In the genomic region with DNA sequence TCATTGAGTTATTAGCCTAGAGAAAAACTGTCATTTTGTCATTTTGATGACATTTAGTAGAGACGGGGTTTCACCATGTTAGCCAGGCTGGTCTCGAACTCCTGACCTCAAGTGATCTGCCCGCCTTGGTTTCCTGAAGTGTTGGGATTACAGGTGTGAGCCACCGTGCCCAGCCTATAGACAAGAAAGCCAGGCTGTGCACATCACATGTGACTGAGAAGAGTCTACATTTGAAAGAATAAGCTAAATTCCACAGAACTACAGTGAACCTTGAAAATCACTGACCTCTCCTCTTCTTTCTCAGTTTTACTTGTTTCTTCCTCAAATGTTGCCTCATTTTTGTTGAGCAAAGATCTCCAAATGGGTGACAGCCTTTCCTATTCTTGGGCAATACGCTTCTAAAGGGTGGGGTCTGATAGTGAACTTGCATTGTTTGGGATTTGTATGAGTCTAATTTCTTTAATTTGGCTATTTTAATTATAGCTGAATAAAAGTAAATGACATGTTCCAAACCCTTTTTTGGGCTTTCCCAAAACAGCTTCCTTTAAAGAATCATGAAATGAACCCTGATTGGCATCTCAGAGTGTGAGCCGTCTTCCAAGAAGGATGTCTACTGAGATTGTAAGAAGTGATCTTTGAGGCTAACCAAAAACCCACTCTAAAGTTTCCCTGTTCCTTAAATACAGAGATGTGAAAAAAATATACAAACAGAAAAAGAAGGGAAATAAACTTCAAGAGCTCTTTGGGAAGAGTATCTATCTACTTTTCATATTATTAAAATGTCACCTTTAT, we compare ENCODE assay signal across 25 cellular contexts. TPM values are rescaled to one million over a fixed set of nuclear protein-coding genes. Genes with fewer than 3 reads are reported as not detected.
DNase-seq lines count a peak whose midpoint lies in the region; ATAC-seq and TF ChIP-seq lines count a peak whose summit lies in the region.
"Had no signal": no experiment of that assay in that cellular context is flagged by ENCODE, and none has a peak within 500 bp of the region (broad histone marks: within the 10 kb centered on the region; RNA-seq: fewer than 3 reads in every experiment).

No MANE protein-coding gene starts in this region.

- H3K9me3 Mint-ChIP-seq in neural crest cell = no peaks in the 10 kb centered on the region
- H3K9me3 Mint-ChIP-seq: activated naive CD4-positive, alpha-beta T cell treated with anti-CD3 and anti-CD28 coated beads, Interleukin-2, amount 10 ng/mL, durations not matched to agents 7 days and 5 days; IgD-negative memory B cell; type B pancreatic cell had no signal

- H3K4me3 ChIP-seq in heart left ventricle (no peak overlapping the region), upper lobe of right lung (no peak overlapping the region)
- H3K4me3 ChIP-seq: mucosa of descending colon, spleen, stomach had no signal

- peaks cover 20 to 91% (median 87%) of the 10 kb centered on the region in 12 donors for H3K4me1 ChIP-seq in heart left ventricle
- H3K4me1 ChIP-seq in upper lobe of right lung = peaks cover 39% of the 10 kb centered on the region

- TF ChIP-seq CTCF in heart left ventricle (IDR thresholded peaks at IDR 0.05) = no peak
- no peak for TF ChIP-seq CTCF in neural crest cell (conservative IDR thresholded peaks at IDR 0.05)
- TF ChIP-seq CTCF in upper lobe of right lung (IDR thresholded peaks at IDR 0.05) = no peak

- H3K9me3 ChIP-seq in heart left ventricle = no peaks in the 10 kb centered on the region
- H3K9me3 ChIP-seq in T-helper 17 cell (ENCODE audit: control insufficient read depth, low read length, poor library complexity, severe bottlenecking) = no peaks in the 10 kb centered on the region
- no peaks in the 10 kb centered on the region for H3K9me3 ChIP-seq in upper lobe of right lung
- H3K9me3 ChIP-seq: mucosa of descending colon, spleen, stomach had no signal

- no peak for TF ChIP-seq POLR2A in heart left ventricle (IDR thresholded peaks at IDR 0.05)

- WGBS in heart left ventricle, 4 donors = 81 to 89% (median 85%) methylated on average over 6 of the region's 6 CpGs

- DNase-seq in heart left ventricle (peak in 1 of 5 donors; percentile 29), Right ventricle myocardium superior (no peak), T-helper 17 cell (no peak), neural crest cell (ENCODE audit: low read depth, low spot score) (no peak), upper lobe of right lung (peak; percentile 3), GM19238 (ENCODE audit: insufficient read length, low spot score) (no peak), OCI-M1 (lab: John Stamatoyannopoulos, UW) (no peak)
- DNase-seq: activated CD8-positive, alpha-beta T cell treated with anti-CD3 and anti-CD28 coated beads, Interleukin-2, amount 10 ng/mL, durations not matched to agents 7 days and 5 days; activated naive CD4-positive, alpha-beta T cell treated with anti-CD3 and anti-CD28 coated beads, Interleukin-2, amount 10 ng/mL, durations not matched to agents 7 days and 5 days; C1 segment of cervical spinal cord; DMS 273 treated with DMSO at 0.1 percent for 48 hours; hypothalamus; mucosa of descending colon; NCI-H146; NCI-H524 treated with DMSO at 0.1 percent for 48 hours; stimulated activated CD4-positive, alpha-beta T cell treated with anti-CD3 and anti-CD28 coated beads, Interleukin-4, amount 100 ng/mL, for 24 hours; stomach had no signal

- no peaks in the 10 kb centered on the region for H3K27me3 ChIP-seq in heart left ventricle
- H3K27me3 ChIP-seq in upper lobe of right lung = no peaks in the 10 kb centered on the region
- H3K27me3 ChIP-seq: spleen, stomach had no signal

- H3K36me3 ChIP-seq in heart left ventricle (peaks cover 0 to 55% (median 14%) of the 10 kb centered on the region in 9 donors), upper lobe of right lung (peaks cover 25% of the 10 kb centered on the region)

- H3K36me3 Mint-ChIP-seq in T-helper 17 cell (ENCODE audit: low read depth) = peaks cover 6% of the 10 kb centered on the region
- H3K36me3 Mint-ChIP-seq in neural crest cell (ENCODE audit: low read depth) = no peaks in the 10 kb centered on the region

- intact Hi-C loops in heart left ventricle (cut with DNase I) (loop anchor here in 5 of 10 donors (5.0 to 10.0 kb wide), 4 partner anchors 49 to 139 kb away; partner anchors contain the start of gene EHD4 (in 2 of the 5)), Right ventricle myocardium superior (cut with DNase I) (no loop called here), upper lobe of right lung (cut with DNase I) (no loop called here)

- peak overlapping the region; percentile 76 for H3K27ac Mint-ChIP-seq in T-helper 17 cell
- H3K27ac Mint-ChIP-seq in neural crest cell (ENCODE audit: unreplicated experiment) = no peak overlapping the region
- H3K27ac Mint-ChIP-seq: activated CD8-positive, alpha-beta T cell treated with anti-CD3 and anti-CD28 coated beads, Interleukin-2, amount 10 ng/mL, durations not matched to agents 7 days and 5 days; activated naive CD4-positive, alpha-beta T cell treated with anti-CD3 and anti-CD28 coated beads, Interleukin-2, amount 10 ng/mL, durations not matched to agents 7 days and 5 days; IgD-negative memory B cell; type B pancreatic cell had no signal

- H3K4me1 Mint-ChIP-seq in T-helper 17 cell (peaks cover 12% of the 10 kb centered on the region), neural crest cell (peaks cover 43% of the 10 kb centered on the region)

- no peaks in the 10 kb centered on the region for H3K27me3 Mint-ChIP-seq in T-helper 17 cell
- no peaks in the 10 kb centered on the region for H3K27me3 Mint-ChIP-seq in neural crest cell (ENCODE audit: low read depth)
- H3K27me3 Mint-ChIP-seq: activated naive CD4-positive, alpha-beta T cell treated with anti-CD3 and anti-CD28 coated beads, Interleukin-2, amount 10 ng/mL, durations not matched to agents 7 days and 5 days; IgD-negative memory B cell; type B pancreatic cell had no signal

- ATAC-seq in heart left ventricle = no peak
- ATAC-seq in Right ventricle myocardium superior (ENCODE audit: poor library complexity) = no peak
- ATAC-seq in T-helper 17 cell = no peak
- peak; percentile 52 for ATAC-seq in upper lobe of right lung
- no peak for ATAC-seq in GM21447 (IDR thresholded peaks at IDR 0.05; ENCODE audit: unreplicated experiment)
- ATAC-seq: activated CD4-positive, CD25-positive, alpha-beta regulatory T cell treated with anti-CD3 and anti-CD28 coated beads, Interleukin-2, amount 50 U/mL, for 24 hours; activated CD8-positive, alpha-beta T cell treated with anti-CD3 and anti-CD28 coated beads, Interleukin-2, amount 10 ng/mL, durations not matched to agents 7 days and 5 days; mucosa of descending colon had no signal

- H3K4me3 Mint-ChIP-seq in T-helper 17 cell (no peak overlapping the region), neural crest cell (peak overlapping the region; percentile 2)
- H3K4me3 Mint-ChIP-seq: activated CD8-positive, alpha-beta T cell treated with anti-CD3 and anti-CD28 coated beads, Interleukin-2, amount 10 ng/mL, durations not matched to agents 7 days and 5 days; activated naive CD4-positive, alpha-beta T cell treated with anti-CD3 and anti-CD28 coated beads, Interleukin-2, amount 10 ng/mL, durations not matched to agents 7 days and 5 days; IgD-negative memory B cell; type B pancreatic cell had no signal

- peak overlapping the region; percentile 60 to 93 (median 83) for H3K27ac ChIP-seq in heart left ventricle
- H3K27ac ChIP-seq in upper lobe of right lung = peak overlapping the region; percentile 55
- H3K27ac ChIP-seq: epithelial cell of prostate, RWPE1 had no signal

RNA-seq across cellular contexts. Expression of gene SPTBN5, which starts 21.5 kb away (rescaled TPM):
- total RNA-seq in heart left ventricle = 1 to 10 TPM in 8 of 9 donors, under 1 TPM in 1; 0.31 to 5.6 (median 1.7) TPM
- polyA plus RNA-seq in heart left ventricle = 1 to 10 TPM; 1.3 to 3.2 TPM
- 3.4 TPM for total RNA-seq in Right ventricle myocardium superior
- total RNA-seq in T-helper 17 cell = 1 to 10 TPM; 1.9 to 2.2 TPM
- 0.77 and 1.1 TPM in 2 replicates for total RNA-seq in neural crest cell
- total RNA-seq in upper lobe of right lung = 1.9 TPM
- total RNA-seq: H4 had no signal
- polyA plus RNA-seq: IgD-negative memory B cell had no signal

RNA-seq across cellular contexts. Expression of gene EHD4, which starts 57.0 kb away (rescaled TPM):
- total RNA-seq in heart left ventricle = 10 to 100 TPM; 28.2 to 70.8 (median 43.9) TPM
- 10 to 100 TPM; 25.6 to 46.5 TPM for polyA plus RNA-seq in heart left ventricle
- 47.2 TPM for total RNA-seq in Right ventricle myocardium superior
- total RNA-seq in T-helper 17 cell = 10 to 100 TPM; 57.6 to 79.9 TPM
- total RNA-seq in neural crest cell = 8.3 and 9.3 TPM in 2 replicates
- 39.5 TPM for total RNA-seq in upper lobe of right lung
